ENCODE assay signal across 17 cellular contexts in genomic region chr6:131231103-131231502, GRCh38.
"Had no signal": no experiment of that assay in that cellular context is flagged by ENCODE, and none has a peak within 500 bp of the region (broad histone marks: within the 10 kb centered on the region; RNA-seq: fewer than 3 reads in every experiment).

No MANE protein-coding gene starts in this region.

- DNase-seq: activated CD4-positive, alpha-beta T cell treated with anti-CD3 and anti-CD28 coated beads, Interleukin-2, amount 50 U/mL, for 48 hours; activated CD4-positive, CD25-positive, alpha-beta regulatory T cell treated with anti-CD3 and anti-CD28 coated beads, Interleukin-2, amount 50 U/mL, for 72 hours; activated CD8-positive, alpha-beta memory T cell treated with anti-CD3 and anti-CD28 coated beads, Interleukin-2, amount 10 ng/mL, durations not matched to agents 7 days and 5 days; activated gamma-delta T cell; activated naive CD8-positive, alpha-beta T cell treated with anti-CD3 and anti-CD28 coated beads, Interleukin-2, amount 10 ng/mL, durations not matched to agents 7 days and 5 days; activated T-cell treated with anti-CD3 and anti-CD28 coated beads, Interleukin-2, amount 50 U/mL, for 4 hours; aorta; kidney; left ventricle myocardium superior; retina; thyroid gland; uterus had no signal

- H3K27me3 ChIP-seq: cardiac muscle cell, gastroesophageal sphincter, thyroid gland, uterus had no signal

- H3K36me3 ChIP-seq: cardiac muscle cell, gastroesophageal sphincter, thyroid gland, uterus had no signal

- H3K4me1 ChIP-seq: gastroesophageal sphincter, parathyroid adenoma, thyroid gland, uterus had no signal

- H3K79me2 ChIP-seq: parathyroid adenoma had no signal

- FAIRE-seq: colon, kidney had no signal

- H2AFZ ChIP-seq: parathyroid adenoma had no signal

- ATAC-seq: activated CD8-positive, alpha-beta memory T cell treated with anti-CD3 and anti-CD28 coated beads, Interleukin-2, amount 10 ng/mL, durations not matched to agents 7 days and 5 days; activated T-cell treated with anti-CD3 and anti-CD28 coated beads, Interleukin-2, amount 50 U/mL, for 4 hours; gastroesophageal sphincter; left ventricle myocardium superior had no signal

- H3K9me3 ChIP-seq: gastroesophageal sphincter, thyroid gland, uterus had no signal

- H3K9ac ChIP-seq: parathyroid adenoma had no signal

- H3K4me3 ChIP-seq: cardiac muscle cell, gastroesophageal sphincter, skin epidermis, thyroid gland, uterus had no signal

- H3K27ac ChIP-seq: cardiac muscle cell, gastroesophageal sphincter, parathyroid adenoma, skin epidermis, thyroid gland, uterus had no signal
